1 cellular context compared by ENCODE assay signal in the genomic region with DNA sequence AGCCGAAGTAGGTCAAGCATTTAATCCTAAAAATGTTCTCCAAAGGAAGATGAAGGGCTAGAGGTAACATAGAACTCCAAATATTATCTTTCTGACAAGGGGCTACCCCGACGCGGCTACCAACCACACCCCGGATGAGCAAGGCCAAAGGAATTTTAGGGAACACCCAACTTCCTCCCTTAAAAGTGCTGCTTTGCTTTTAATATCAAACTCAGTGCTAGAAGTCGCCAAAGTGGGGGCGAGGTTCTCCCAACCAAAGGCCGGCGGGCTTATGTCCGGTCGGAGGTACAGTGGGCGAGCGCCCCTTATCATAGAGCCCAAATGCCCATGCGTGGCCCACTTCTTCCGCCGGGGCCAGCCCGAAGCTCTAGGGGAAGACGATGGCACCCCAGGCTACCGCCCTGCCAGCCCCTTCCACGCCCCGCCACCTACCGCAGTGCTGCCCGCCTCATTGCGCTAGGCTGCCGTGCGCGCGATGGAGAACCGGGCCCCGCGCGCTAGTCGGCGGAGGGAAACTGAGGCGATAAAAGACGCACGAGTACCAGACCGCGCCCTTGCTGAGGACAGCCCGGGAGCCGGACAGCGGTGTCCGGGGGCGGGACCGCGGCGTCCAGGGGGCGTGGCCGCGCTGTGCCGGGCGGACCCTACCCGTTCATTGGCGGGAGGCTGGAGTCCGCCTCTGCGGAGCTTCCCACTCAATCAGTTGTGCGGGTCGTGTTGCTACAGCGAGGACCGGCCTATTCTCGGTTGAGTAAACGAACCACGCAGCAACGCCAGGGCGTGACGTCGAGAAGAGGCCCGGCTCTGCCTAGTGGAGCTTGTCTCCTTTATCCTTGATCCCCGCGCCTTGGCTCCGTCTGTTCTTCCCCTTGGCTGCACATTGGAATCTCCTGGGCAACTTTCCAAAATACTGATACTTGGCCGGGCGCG.
TF ChIP-seq lines count a peak whose summit lies in the region.

Gene ACOT9 (minus strand): TSS at position 584 of the 930 bp plus-strand sequence. CDS start 132 bp downstream, at position 452.

TF ChIP-seq in K562, 482 proteins besides CTCF, POLR2A, EP300 and RAD21 (continued from another document and continues in another):
- TF ChIP-seq POLR2H (tag; IDR thresholded peaks at IDR 0.05; ENCODE audit: low read depth): peak; percentile 32; the same call in 1 of the 2 replicates
- TF ChIP-seq, protein P1, sequence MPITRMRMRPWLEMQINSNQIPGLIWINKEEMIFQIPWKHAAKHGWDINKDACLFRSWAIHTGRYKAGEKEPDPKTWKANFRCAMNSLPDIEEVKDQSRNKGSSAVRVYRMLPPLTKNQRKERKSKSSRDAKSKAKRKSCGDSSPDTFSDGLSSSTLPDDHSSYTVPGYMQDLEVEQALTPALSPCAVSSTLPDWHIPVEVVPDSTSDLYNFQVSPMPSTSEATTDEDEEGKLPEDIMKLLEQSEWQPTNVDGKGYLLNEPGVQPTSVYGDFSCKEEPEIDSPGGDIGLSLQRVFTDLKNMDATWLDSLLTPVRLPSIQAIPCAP (CRISPR knock-in tag; IDR thresholded peaks at IDR 0.05; ENCODE audit: borderline replicate concordance): no peak
- no peak for TF ChIP-seq SNRNP70 (optimal IDR thresholded peaks at IDR 0.05; ENCODE audit: low read depth, low read length)
- 0 out of 2 replicates have a peak, but pooled peaks have one; percentile 39 for TF ChIP-seq SMARCC2 (IDR thresholded peaks at IDR 0.05; ENCODE audit: low read depth)
- TF ChIP-seq FOXK2 (conservative IDR thresholded peaks at IDR 0.05 in 1 of 2, IDR thresholded peaks at IDR 0.05 in 1 of 2; ENCODE audit: low read depth in 2 of 2): peak; percentile 55 to 90; a peak in 3 of 4 replicates
- TF ChIP-seq ZNF316 (IDR thresholded peaks at IDR 0.05): 0 out of 2 replicates have a peak, but pooled peaks have one; percentile 18
- TF ChIP-seq RBM15 (IDR thresholded peaks at IDR 0.05; ENCODE audit: insufficient read depth, low read length): no peak
- TF ChIP-seq PHF8 (IDR thresholded peaks at IDR 0.05; ENCODE audit: borderline replicate concordance, low read length): peak; percentile 59; the same call in 1 of the 2 replicates
- no peak for TF ChIP-seq ZNF79 (CRISPR knock-in tag; IDR thresholded peaks at IDR 0.05; ENCODE audit: low read depth)
- TF ChIP-seq TRIM28 (IDR thresholded peaks at IDR 0.05): no peak
- 0 out of 2 replicates have a peak, but pooled peaks have one; percentile 9 for TF ChIP-seq EHMT2 (IDR thresholded peaks at IDR 0.05)
- TF ChIP-seq CREB3L1 (IDR thresholded peaks at IDR 0.05; ENCODE audit: borderline replicate concordance, low read depth): no peak
- TF ChIP-seq GABPA (tag; conservative IDR thresholded peaks at IDR 0.05; ENCODE audit: low read depth): 0 out of 2 replicates have a peak, but pooled peaks have one; percentile 6
- TF ChIP-seq ZNF253 (CRISPR knock-in tag; conservative IDR thresholded peaks at IDR 0.05): no peak
- TF ChIP-seq HNRNPLL (IDR thresholded peaks at IDR 0.05; ENCODE audit: low read depth, low read length, poor library complexity, severe bottlenecking): peak; percentile 97
- no peak for TF ChIP-seq ZNF445 (CRISPR knock-in tag; IDR thresholded peaks at IDR 0.05; ENCODE audit: low read depth)
- TF ChIP-seq DIDO1 (tag; IDR thresholded peaks at IDR 0.05; ENCODE audit: low read depth): no peak
- TF ChIP-seq USF2 (CRISPR knock-in tag; IDR thresholded peaks at IDR 0.05): no peak
- 0 out of 4 replicates have a peak, but pooled peaks of 1 of the 2 experiments have one; percentile 57 for TF ChIP-seq TEAD1 (CRISPR knock-in tag; IDR thresholded peaks at IDR 0.05)
- TF ChIP-seq ZNF175 (CRISPR knock-in tag; IDR thresholded peaks at IDR 0.05; ENCODE audit: low read depth): no peak
- peak; percentile 8; the same call in 1 of the 2 replicates for TF ChIP-seq ARID1B (IDR thresholded peaks at IDR 0.05)
- TF ChIP-seq NUFIP1 (IDR thresholded peaks at IDR 0.05; ENCODE audit: partially characterized antibody): no peak
- TF ChIP-seq ZNF75A (CRISPR knock-in tag; IDR thresholded peaks at IDR 0.05): no peak
- TF ChIP-seq NONO (IDR thresholded peaks at IDR 0.05; ENCODE audit: low read depth in 2 of 2, low read length in 1 of 2): peak in 1 of 2 experiments; percentile 92; a peak in 2 of 4 replicates
- TF ChIP-seq BRD4 (IDR thresholded peaks at IDR 0.05): no peak
- no peak for TF ChIP-seq HLTF (IDR thresholded peaks at IDR 0.05)
- no peak for TF ChIP-seq BMI1 (IDR thresholded peaks at IDR 0.05; ENCODE audit: low read length)
- TF ChIP-seq RBM17 (IDR thresholded peaks at IDR 0.05; ENCODE audit: borderline replicate concordance, low read depth, low read length): no peak
- TF ChIP-seq E2F3 (CRISPR knock-in tag; IDR thresholded peaks at IDR 0.05): 0 out of 2 replicates have a peak, but pooled peaks have one; percentile 66
- TF ChIP-seq KDM5B (IDR thresholded peaks at IDR 0.05; ENCODE audit: insufficient replicate concordance, low read depth, low read length): no peak
- TF ChIP-seq NFIC (IDR thresholded peaks at IDR 0.05): peak; percentile 81
- peak; percentile 89 for TF ChIP-seq CXXC5 (CRISPR knock-in tag; IDR thresholded peaks at IDR 0.05)
- peak; percentile 88 for TF ChIP-seq RBFOX2 (IDR thresholded peaks at IDR 0.05; ENCODE audit: low read depth, low read length)
- no peak for TF ChIP-seq ZNF584 (CRISPR knock-in tag; IDR thresholded peaks at IDR 0.05; ENCODE audit: low read depth)
- 0 out of 2 replicates have a peak, but pooled peaks have one; percentile 29 for TF ChIP-seq HDAC2 (IDR thresholded peaks at IDR 0.05)
- TF ChIP-seq HNRNPL (IDR thresholded peaks at IDR 0.05; ENCODE audit: low read depth, low read length): peak; percentile 74
- TF ChIP-seq ZBTB2 (IDR thresholded peaks at IDR 0.05): peak; percentile 23; the same call in 1 of the 2 replicates
- no peak for TF ChIP-seq ZNF41 (CRISPR knock-in tag; conservative IDR thresholded peaks at IDR 0.05)
- peak in 1 of 2 experiments; percentile 22; a peak in 1 of 4 replicates for TF ChIP-seq SIN3A (IDR thresholded peaks at IDR 0.05; ENCODE audit: borderline replicate concordance in 2 of 2, control insufficient read depth in 1 of 2, low read depth in 2 of 2, low read length in 2 of 2)
- TF ChIP-seq MCM3 (IDR thresholded peaks at IDR 0.05): no peak
- TF ChIP-seq FOXP4 (CRISPR knock-in tag; IDR thresholded peaks at IDR 0.05; ENCODE audit: borderline replicate concordance): no peak
- TF ChIP-seq AFF4 (CRISPR knock-in tag; IDR thresholded peaks at IDR 0.05): no peak
- no peak for TF ChIP-seq THRA (IDR thresholded peaks at IDR 0.05)
- no peak for TF ChIP-seq ZBTB26 (CRISPR knock-in tag; IDR thresholded peaks at IDR 0.05)
- no peak for TF ChIP-seq THRB (CRISPR knock-in tag; conservative IDR thresholded peaks at IDR 0.05)
